In genomic region chr1:21763236-21763635, GRCh38 we compare ENCODE assay signal across 33 cellular contexts. TPM values are rescaled to one million over a fixed set of nuclear protein-coding genes. Genes with fewer than 3 reads are reported as not detected.
DNase-seq lines count a peak whose midpoint lies in the region; ATAC-seq and TF ChIP-seq lines count a peak whose summit lies in the region.
"Had no signal": no experiment of that assay in that cellular context is flagged by ENCODE, and none has a peak within 500 bp of the region (broad histone marks: within the 10 kb centered on the region; RNA-seq: fewer than 3 reads in every experiment).

No MANE protein-coding gene starts in this region.

- no peaks in the 10 kb centered on the region for H3K36me3 ChIP-seq in SU-DHL-6 (ENCODE audit: low read length)
- H3K36me3 ChIP-seq: upper lobe of right lung had no signal

- H3K4me3 Mint-ChIP-seq in CD4-positive, alpha-beta T cell = no peak overlapping the region
- peak overlapping the region in 6 of 8 donors; percentile 46 to 87 (median 72) for H3K4me3 Mint-ChIP-seq in naive B cell
- H3K4me3 Mint-ChIP-seq: activated CD4-positive, alpha-beta memory T cell treated with anti-CD3 and anti-CD28 coated beads for 36 hours; mesothelial cell of epicardium had no signal

- H3K9me3 ChIP-seq in CD4-positive, alpha-beta T cell (ENCODE audit: control insufficient read depth, low read length) = no peaks in the 10 kb centered on the region
- H3K9me3 ChIP-seq in SU-DHL-6 (ENCODE audit: insufficient read depth, low read length) = no peaks in the 10 kb centered on the region
- H3K9me3 ChIP-seq: upper lobe of right lung had no signal

- no peak for TF ChIP-seq CTCF in CD4-positive, alpha-beta T cell (IDR thresholded peaks at IDR 0.05)
- TF ChIP-seq CTCF in SU-DHL-6 (IDR thresholded peaks at IDR 0.05; ENCODE audit: insufficient read depth, low read length, poor library complexity, severe bottlenecking) (no peak), lower leg skin (IDR thresholded peaks at IDR 0.05) (no peak)

- H3K36me3 Mint-ChIP-seq in CD4-positive, alpha-beta T cell (ENCODE audit: low read depth) = peaks cover 8% of the 10 kb centered on the region
- H3K36me3 Mint-ChIP-seq in naive B cell = no peaks in the 10 kb centered on the region
- H3K36me3 Mint-ChIP-seq: mesothelial cell of epicardium had no signal

- POLR2A ChIA-PET in CD4-positive, alpha-beta T cell (lab: Charles Lee) = interaction anchor here (1.3 kb wide), 1 partner anchor 12 kb away, joined by 4 read pairs; no protein-coding TSS in a partner anchor

- CTCF ChIA-PET in CD4-positive, alpha-beta T cell (lab: Charles Lee) = no interaction called here

- no peak overlapping the region for H2AFZ ChIP-seq in SU-DHL-6 (ENCODE audit: low read depth, low read length, severe bottlenecking)

- H3K27ac Mint-ChIP-seq in CD4-positive, alpha-beta T cell = peak overlapping the region; percentile 15
- peak overlapping the region in 4 of 6 donors; percentile 84 to 94 (median 90) for H3K27ac Mint-ChIP-seq in naive B cell
- H3K27ac Mint-ChIP-seq: activated CD4-positive, alpha-beta memory T cell treated with anti-CD3 and anti-CD28 coated beads for 36 hours; mesothelial cell of epicardium had no signal

- ATAC-seq in CD4-positive, alpha-beta T cell (ENCODE audit: poor library complexity) = no peak
- ATAC-seq in naive B cell (ENCODE audit: low read depth in 2 of 2) (no peak), HG03439 (IDR thresholded peaks at IDR 0.05; ENCODE audit: unreplicated experiment) (no peak)
- ATAC-seq: left colon, sciatic nerve, upper lobe of right lung had no signal

- TF ChIP-seq POLR2A in lower leg skin (IDR thresholded peaks at IDR 0.05) = no peak

- peaks cover 63% of the 10 kb centered on the region for H3K4me1 Mint-ChIP-seq in CD4-positive, alpha-beta T cell (ENCODE audit: low read depth)
- H3K4me1 Mint-ChIP-seq in naive B cell = peaks cover 35 to 89% (median 59%) of the 10 kb centered on the region in 3 donors

- no peaks in the 10 kb centered on the region for H3K27me3 Mint-ChIP-seq in CD4-positive, alpha-beta T cell
- no peaks in the 10 kb centered on the region for H3K27me3 Mint-ChIP-seq in naive B cell
- H3K27me3 Mint-ChIP-seq: activated CD4-positive, alpha-beta memory T cell treated with anti-CD3 and anti-CD28 coated beads for 36 hours; stimulated activated naive CD8-positive, alpha-beta T cell treated with anti-CD3 and anti-CD28 coated beads, Interleukin-15, Interleukin-2, amounts not matched to agents 100 ng/mL and 50 ng/mL, for 24 hours had no signal

- H3K9me2 ChIP-seq in SU-DHL-6 (replicated peaks; ENCODE audit: insufficient read depth, low read length) = no peaks in the 10 kb centered on the region

- no peaks in the 10 kb centered on the region for H3K27me3 ChIP-seq in CD4-positive, alpha-beta T cell (ENCODE audit: control insufficient read depth, insufficient read depth, low read length)
- no peaks in the 10 kb centered on the region for H3K27me3 ChIP-seq in SU-DHL-6 (ENCODE audit: low read length)
- H3K27me3 ChIP-seq: upper lobe of right lung had no signal

- no peak overlapping the region for H3K9ac ChIP-seq in SU-DHL-6 (ENCODE audit: low read length)
- H3K9ac ChIP-seq: KMS-11 had no signal

- DNase-seq in NCI-H82 (lab: John Stamatoyannopoulos, UW) = peak; percentile 72
- no peak for DNase-seq in NCI-H82 treated with DMSO at 0.1 percent for 48 hours (lab: John Stamatoyannopoulos, UW; ENCODE audit: unreplicated experiment)
- no peak for DNase-seq in CD4-positive, alpha-beta T cell
- no peak for DNase-seq in naive B cell
- no peak for DNase-seq in pons (ENCODE audit: low spot score)
- no peak for DNase-seq in lower leg skin (ENCODE audit: low spot score in 2 of 2)
- DNase-seq: 8988T; activated CD4-positive, alpha-beta memory T cell treated with anti-CD3 and anti-CD28 coated beads for 36 hours; activated CD4-positive, CD25-positive, alpha-beta regulatory T cell; activated effector memory CD4-positive, alpha-beta T cell treated with anti-CD3 and anti-CD28 coated beads, Interleukin-2, amount 50 U/mL, for 16 hours; AML-193; DND-41; foreskin fibroblast; NCI-H187; NCI-H226; NCI-H748 treated with DMSO at 0.1 percent for 48 hours; OCI-M1; posterior cingulate gyrus; stimulated activated CD4-positive, alpha-beta T cell treated with anti-CD3 and anti-CD28 coated beads, Interleukin-4, amount 100 ng/mL, for 4 hours; SW 1271; upper lobe of right lung had no signal

- H4K20me1 ChIP-seq in SU-DHL-6 (ENCODE audit: low read depth, low read length) = no peaks in the 10 kb centered on the region

- H3K4me2 ChIP-seq in SU-DHL-6 (ENCODE audit: low read depth, low read length, poor library complexity, severe bottlenecking) = peak overlapping the region; percentile 40
- H3K4me2 ChIP-seq: KMS-11 had no signal

- H3K4me3 ChIP-seq in SU-DHL-6 (ENCODE audit: insufficient read depth, low read length, poor library complexity, severe bottlenecking) (no peak overlapping the region), lower leg skin (ENCODE audit: low read depth, poor library complexity, severe bottlenecking) (no peak overlapping the region)
- H3K4me3 ChIP-seq: upper lobe of right lung had no signal

- peaks cover 8% of the 10 kb centered on the region; the same call in 1 of the 2 replicates for H3F3A ChIP-seq in SU-DHL-6 (ENCODE audit: insufficient read depth)

- no peaks in the 10 kb centered on the region for H3K9me3 Mint-ChIP-seq in CD4-positive, alpha-beta T cell
- H3K9me3 Mint-ChIP-seq in naive B cell = peaks cover 0 to 2% (median 0%) of the 10 kb centered on the region in 7 donors
- H3K9me3 Mint-ChIP-seq: activated CD4-positive, alpha-beta memory T cell treated with anti-CD3 and anti-CD28 coated beads for 36 hours; mesothelial cell of epicardium; stimulated activated naive CD8-positive, alpha-beta T cell treated with anti-CD3 and anti-CD28 coated beads, Interleukin-15, Interleukin-2, amounts not matched to agents 100 ng/mL and 50 ng/mL, for 24 hours had no signal

- intact Hi-C loops in CD4-positive, alpha-beta T cell (cut with DNase I, micrococcal nuclease) = no loop called here
- intact Hi-C loops in lower leg skin (cut with DNase I; ENCODE audit: low total_unique reads) = no loop called here

- H3K79me2 ChIP-seq in SU-DHL-6 (ENCODE audit: insufficient read depth, low read length) = peaks cover 97% of the 10 kb centered on the region

- WGBS in lower leg skin, 2 donors = 90 to 92% methylated on average over 10 of the region's 10 CpGs

- no peak overlapping the region for H3K27ac ChIP-seq in CD4-positive, alpha-beta T cell (ENCODE audit: low read depth, low read length)
- peak overlapping the region; percentile 51 for H3K27ac ChIP-seq in SU-DHL-6 (ENCODE audit: low read depth, low read length)
- H3K27ac ChIP-seq: epithelial cell of prostate, KMS-11, upper lobe of right lung had no signal

RNA-seq across cellular contexts. Expression of gene USP48, which starts 19.7 kb away (rescaled TPM):
- total RNA-seq in CD4-positive, alpha-beta T cell = 10 to 100 TPM; 73.3 to 76.0 TPM
- polyA plus RNA-seq in naive B cell (ENCODE audit: low read depth in 6 of 6) = 10 to 100 TPM; 30.3 to 45.9 (median 39.8) TPM
- 10 to 100 TPM; 26.9 to 38.1 (median 31.5) TPM for total RNA-seq in lower leg skin

RNA-seq across cellular contexts. Expression of gene LDLRAD2, which starts 48.8 kb away (rescaled TPM):
- not detected for total RNA-seq in CD4-positive, alpha-beta T cell
- not detected for polyA plus RNA-seq in naive B cell (ENCODE audit: low read depth in 6 of 6)
- total RNA-seq in lower leg skin = under 1 TPM in 1 of 4 donors, not detected in 3; 0.19 TPM
- total RNA-seq: activated CD4-positive, alpha-beta memory T cell treated with anti-CD3 and anti-CD28 coated beads for 36 hours; cerebellum; H4; HT1080 had no signal
- polyA plus RNA-seq: neural cell had no signal
